8 cellular contexts compared by ENCODE assay signal in the genomic region with DNA sequence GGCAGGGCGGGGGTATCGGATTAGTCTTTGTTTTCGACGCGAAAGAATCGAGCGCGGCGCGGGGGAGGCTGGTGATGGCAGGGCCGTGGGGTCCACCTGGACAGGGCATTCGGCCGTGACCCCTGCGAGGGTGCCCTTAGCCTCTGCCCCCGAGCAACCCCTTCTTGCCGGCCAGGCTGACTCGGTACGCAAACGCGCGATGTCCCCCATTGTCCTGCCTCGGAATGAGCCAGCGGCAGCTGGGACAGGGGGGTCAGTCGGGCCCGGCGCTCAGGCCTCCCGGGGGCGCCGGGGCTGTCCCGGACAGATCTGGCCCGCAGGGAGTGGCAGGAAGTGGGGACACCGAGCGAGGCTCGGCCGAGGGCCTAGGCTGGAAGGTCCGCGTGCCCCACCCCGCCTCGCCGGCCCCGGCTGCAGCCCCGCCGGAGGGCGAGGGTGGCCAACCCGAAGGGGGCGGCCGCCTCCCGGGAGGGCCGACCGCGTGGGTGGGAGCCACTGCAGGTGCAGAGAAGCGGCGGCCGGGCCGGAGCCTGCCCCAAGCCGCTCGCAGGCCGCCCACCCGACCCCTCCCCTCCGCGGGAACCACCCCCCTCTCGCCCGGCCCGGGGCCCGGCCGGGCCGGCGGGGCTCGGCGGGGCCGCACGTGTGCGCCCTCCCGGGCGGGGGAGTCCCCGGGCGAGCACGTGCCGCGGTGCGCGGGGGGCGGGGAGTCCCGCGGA. TPM values are rescaled to one million over a fixed set of nuclear protein-coding genes. Genes with fewer than 3 reads are reported as not detected.
DNase-seq lines count a peak whose midpoint lies in the region; ATAC-seq and TF ChIP-seq lines count a peak whose summit lies in the region.

A gene (plus strand): TSS at position 708 of the 719 bp plus-strand sequence. CDS start 1,494 bp downstream, outside the sequence.

- no peak within 1 kb of the TSS for H2BK15ac ChIP-seq in IMR-90 (ENCODE audit: low read depth, low read length)

- peak within 1 kb of the TSS; percentile 76; the same call in 1 of the 2 replicates for H2BK120ac ChIP-seq in IMR-90 (ENCODE audit: low read depth, low read length)

- H3K79me1 ChIP-seq in IMR-90 (ENCODE audit: low read depth in 1 of 2, low read length in 2 of 2) = peaks cover 22 to 40% of the 10 kb centered on the region in 2 experiments

- peak within 1 kb of the TSS; percentile 90 for H3K4me3 Mint-ChIP-seq in neural crest cell

- H3K36me3 Mint-ChIP-seq in neural crest cell (ENCODE audit: low read depth) = peaks cover 15% of the 10 kb centered on the region

- in situ Hi-C loops in IMR-90 (cut with MboI; ENCODE audit: low sequenced_read_pairs) = loop anchor here (10.0 kb wide), 1 partner anchor 160 kb away; a partner anchor contains a TSS

- peaks cover 46% of the 10 kb centered on the region for H3K27me3 Mint-ChIP-seq in neural crest cell (ENCODE audit: low read depth)

- peak within 1 kb of the TSS; percentile 5; the same call in 1 of the 2 replicates for H3K18ac ChIP-seq in IMR-90 (ENCODE audit: low read depth, low read length)

- no peaks in the 10 kb centered on the region for H3K9me3 ChIP-seq in IMR-90 (ENCODE audit: control insufficient read depth, insufficient read depth, low read length)

- peaks cover 26% of the 10 kb centered on the region for H3K4me1 ChIP-seq in IMR-90 (ENCODE audit: control insufficient read depth, insufficient read depth, low read length)

- ATAC-seq in GM19455 (IDR thresholded peaks at IDR 0.05; ENCODE audit: unreplicated experiment) (peak; percentile 47), IMR-90 (ENCODE audit: low read depth) (peak; percentile 56)

- peak within 1 kb of the TSS; percentile 78 to 92 for H4K8ac ChIP-seq in IMR-90 (ENCODE audit: low read depth in 2 of 2, low read length in 2 of 2)

- peak within 1 kb of the TSS; percentile 36; the same call in 1 of the 2 replicates for H3K56ac ChIP-seq in IMR-90 (ENCODE audit: extremely low read depth, insufficient read depth, low read length)

- no peaks in the 10 kb centered on the region for H3K9me3 Mint-ChIP-seq in neural crest cell

- POLR2A ChIA-PET in IMR-90 (lab: Charles Lee; ENCODE audit: unreplicated experiment) = no interaction called here

- DNase-seq in CMK (ENCODE audit: low read depth) (peak; percentile 27), IMR-90 (no peak), activated T-cell treated with anti-CD3 and anti-CD28 coated beads for 1 hour (ENCODE audit: low read depth) (peak; percentile 59), fibroblast of mammary gland (ENCODE audit: low read depth) (no peak), neural crest cell (ENCODE audit: low read depth, low spot score) (peak; percentile 34), cerebellar nuclear complex (lab: John Stamatoyannopoulos, UW) (no peak), SHP77 treated with DMSO at 0.1 percent for 48 hours (lab: John Stamatoyannopoulos, UW) (no peak)

- H2AK5ac ChIP-seq in IMR-90 (ENCODE audit: low read depth, low read length) = peak within 1 kb of the TSS; percentile 87

- TF ChIP-seq CTCF in IMR-90 (conservative IDR thresholded peaks at IDR 0.05; ENCODE audit: low read depth, low read length) (no peak), fibroblast of mammary gland (conservative IDR thresholded peaks at IDR 0.05; ENCODE audit: control insufficient read depth, insufficient read depth, low read depth, low read length) (no peak), neural crest cell (conservative IDR thresholded peaks at IDR 0.05) (no peak)

- dilution Hi-C loops in IMR-90 (cut with HindIII; ENCODE audit: low sequenced_read_pairs, unreplicated experiment) = no loop called here

- H3K9me1 ChIP-seq in IMR-90 (ENCODE audit: insufficient read depth, low read length) = peaks cover 16% of the 10 kb centered on the region

- H2AK9ac ChIP-seq in IMR-90 (replicated peaks; ENCODE audit: low read depth, low read length, poor library complexity) = peak within 1 kb of the TSS; percentile 96

- peak within 1 kb of the TSS; percentile 15 for H4K5ac ChIP-seq in IMR-90 (ENCODE audit: low read depth, low read length)

- peaks cover 30% of the 10 kb centered on the region for H4K20me1 ChIP-seq in IMR-90 (ENCODE audit: insufficient read depth, low read length)

- no peak for TF ChIP-seq RAD21 in IMR-90 (IDR thresholded peaks at IDR 0.05; ENCODE audit: low read length)

- peaks cover 5% of the 10 kb centered on the region for H3K36me3 ChIP-seq in IMR-90 (ENCODE audit: control insufficient read depth, insufficient read depth, low read length)

- H3K14ac ChIP-seq in IMR-90 (replicated peaks; ENCODE audit: low read depth, low read length) = peak within 1 kb of the TSS; percentile 88

- CTCF ChIA-PET in IMR-90 (lab: Yijun Ruan, JAX) = interaction anchor here (0.7 kb wide), 1 partner anchor 118 kb away, joined by 3 read pairs; no protein-coding TSS in a partner anchor

- H3K4me2 ChIP-seq in IMR-90 (ENCODE audit: low read depth, low read length) = peak within 1 kb of the TSS; percentile 86

- TF ChIP-seq POLR2A in IMR-90 (IDR thresholded peaks at IDR 0.05; ENCODE audit: low read depth, low read length) = no peak

- no TSS peak for BruUV-seq in IMR-90 (replicated peaks; lab: Mats Ljungman, UMichigan)

- H4K91ac ChIP-seq in IMR-90 (ENCODE audit: insufficient read depth, low read depth, low read length) = peak within 1 kb of the TSS; percentile 63

- WGBS in IMR-90 (ENCODE audit: extremely low coverage in 2 of 2, insufficient read length in 1 of 2), 2 experiments = 11% methylated on average over 30 of the region's 85 CpGs; no CpG with 5 or more reads in 1 of the 2 experiments

- peak within 1 kb of the TSS; percentile 83 for H3K23ac ChIP-seq in IMR-90 (ENCODE audit: low read depth, low read length)

- H3K27ac ChIP-seq in IMR-90 (ENCODE audit: insufficient read depth, low read length) = peak within 1 kb of the TSS; percentile 18

- H3K4me3 ChIP-seq in IMR-90 (ENCODE audit: insufficient read depth, low read depth, low read length) (peak within 1 kb of the TSS; percentile 53), fibroblast of mammary gland (ENCODE audit: control insufficient read depth, low read depth, low read length) (peak within 1 kb of the TSS; percentile 52)

- H3K4ac ChIP-seq in IMR-90 (ENCODE audit: low read depth, low read length) = peak within 1 kb of the TSS; percentile 66

- intact Hi-C loops in IMR-90 (cut with micrococcal nuclease) = loop anchor here (5.0 kb wide), 1 partner anchor 57 kb away; a partner anchor contains a TSS

- peak within 1 kb of the TSS; percentile 78 for H3K9ac ChIP-seq in IMR-90 (ENCODE audit: low read depth, low read length)

- peak within 1 kb of the TSS; percentile 41 for H2BK5ac ChIP-seq in IMR-90 (ENCODE audit: low read depth, low read length, poor library complexity, severe bottlenecking)

- peak within 1 kb of the TSS; percentile 85 for H3K27ac Mint-ChIP-seq in neural crest cell (ENCODE audit: unreplicated experiment)

- H3K4me1 Mint-ChIP-seq in neural crest cell = peaks cover 68% of the 10 kb centered on the region

- H3K27me3 ChIP-seq in IMR-90 (ENCODE audit: control insufficient read depth, insufficient read depth, low read length) = no peaks in the 10 kb centered on the region

- no peak within 1 kb of the TSS for H2BK20ac ChIP-seq in IMR-90 (ENCODE audit: low read depth, low read length)

- H2AFZ ChIP-seq in IMR-90 (replicated peaks; ENCODE audit: low read length, poor library complexity) = peak within 1 kb of the TSS; percentile 91

TF ChIP-seq in IMR-90, 13 proteins besides CTCF, POLR2A, EP300 and RAD21:
- TF ChIP-seq RCOR1 (IDR thresholded peaks at IDR 0.05; ENCODE audit: insufficient replicate concordance, low read length) (no peak), FOS (IDR thresholded peaks at IDR 0.05; ENCODE audit: low read depth, low read length) (no peak), MAZ (IDR thresholded peaks at IDR 0.05; ENCODE audit: borderline replicate concordance, low read depth, low read length) (peak; percentile 34; the same call in 1 of the 2 replicates), SMC3 (IDR thresholded peaks at IDR 0.05; ENCODE audit: low read depth, low read length) (no peak), CEBPB (IDR thresholded peaks at IDR 0.05; ENCODE audit: low read depth, low read length) (no peak), MAFK (IDR thresholded peaks at IDR 0.05; ENCODE audit: low read depth, low read length) (no peak), RFX5 (IDR thresholded peaks at IDR 0.05; ENCODE audit: low read depth, low read length) (no peak), BHLHE40 (IDR thresholded peaks at IDR 0.05; ENCODE audit: low read depth, low read length) (peak; percentile 94), CHD1 (IDR thresholded peaks at IDR 0.05; ENCODE audit: low read depth, low read length) (no peak), MXI1 (IDR thresholded peaks at IDR 0.05; ENCODE audit: borderline replicate concordance, low read depth, low read length) (peak; percentile 82), NFE2L2 (IDR thresholded peaks at IDR 0.05; ENCODE audit: low read depth, low read length) (no peak)
- TF ChIP-seq, protein P1, sequence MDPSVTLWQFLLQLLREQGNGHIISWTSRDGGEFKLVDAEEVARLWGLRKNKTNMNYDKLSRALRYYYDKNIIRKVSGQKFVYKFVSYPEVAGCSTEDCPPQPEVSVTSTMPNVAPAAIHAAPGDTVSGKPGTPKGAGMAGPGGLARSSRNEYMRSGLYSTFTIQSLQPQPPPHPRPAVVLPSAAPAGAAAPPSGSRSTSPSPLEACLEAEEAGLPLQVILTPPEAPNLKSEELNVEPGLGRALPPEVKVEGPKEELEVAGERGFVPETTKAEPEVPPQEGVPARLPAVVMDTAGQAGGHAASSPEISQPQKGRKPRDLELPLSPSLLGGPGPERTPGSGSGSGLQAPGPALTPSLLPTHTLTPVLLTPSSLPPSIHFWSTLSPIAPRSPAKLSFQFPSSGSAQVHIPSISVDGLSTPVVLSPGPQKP (IDR thresholded peaks at IDR 0.05; ENCODE audit: borderline replicate concordance, low read depth, low read length) = no peak
- TF ChIP-seq, protein P2, sequence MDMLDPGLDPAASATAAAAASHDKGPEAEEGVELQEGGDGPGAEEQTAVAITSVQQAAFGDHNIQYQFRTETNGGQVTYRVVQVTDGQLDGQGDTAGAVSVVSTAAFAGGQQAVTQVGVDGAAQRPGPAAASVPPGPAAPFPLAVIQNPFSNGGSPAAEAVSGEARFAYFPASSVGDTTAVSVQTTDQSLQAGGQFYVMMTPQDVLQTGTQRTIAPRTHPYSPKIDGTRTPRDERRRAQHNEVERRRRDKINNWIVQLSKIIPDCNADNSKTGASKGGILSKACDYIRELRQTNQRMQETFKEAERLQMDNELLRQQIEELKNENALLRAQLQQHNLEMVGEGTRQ (IDR thresholded peaks at IDR 0.05; ENCODE audit: low read depth, low read length) = peak; percentile 67

RNA-seq across cellular contexts. Expression of the gene that starts here (rescaled TPM):
- total RNA-seq in IMR-90 (2012; rRNA removed) (1.6 and 1.7 TPM in 2 replicates), neural crest cell (30.2 and 30.3 TPM in 2 replicates)
- 1.8 TPM in 2 replicates for polyA plus RNA-seq in IMR-90 (2012; rRNA removed)
- polyA plus RNA-seq in IMR-90 (2012; cell fraction: cytosol; rRNA removed) = 0.75 and 1.2 TPM in 2 replicates
- 5.9 and 7.2 TPM in 2 replicates for polyA plus RNA-seq in IMR-90 (2012; cell fraction: nucleus; rRNA removed; ENCODE audit: low replicate concordance)

Comparison
In these comparisons a context has a peak if more than half of its experiments do, and no peak if none do; other contexts are left out.
1. RNA of the gene that starts here (total RNA-seq): 30.2 to 30.3 TPM in neural crest cell; 1.6 to 1.7 TPM in IMR-90; every median in the first group is over 10 times any median in the second.
2. DNase-seq: peak in CMK (single experiment), activated T-cell treated with anti-CD3 and anti-CD28 coated beads for 1 hour (single experiment) and neural crest cell (single experiment); none in IMR-90 (single experiment), fibroblast of mammary gland (single experiment), cerebellar nuclear complex (0 of 2) and SHP77 treated with DMSO at 0.1 percent for 48 hours (single experiment).